In genomic region chr16:2333772-2334379, GRCh38 we compare ENCODE assay signal across 1 cellular context.
TF ChIP-seq lines count a peak whose summit lies in the region.

No MANE protein-coding gene starts in this region.

TF ChIP-seq in SK-N-SH, 30 proteins besides CTCF, POLR2A, EP300 and RAD21 (continued from another document):
- no peak for TF ChIP-seq REST (IDR thresholded peaks at IDR 0.05; ENCODE audit: low read depth, low read length)
- TF ChIP-seq SMC3 (IDR thresholded peaks at IDR 0.05; ENCODE audit: low read depth, low read length) = no peak
- TF ChIP-seq JUND (IDR thresholded peaks at IDR 0.05) = no peak
- TF ChIP-seq FOXM1 (IDR thresholded peaks at IDR 0.05; ENCODE audit: low read depth) = no peak
- no peak for TF ChIP-seq MXI1 (IDR thresholded peaks at IDR 0.05; ENCODE audit: low read depth, low read length)
- TF ChIP-seq TCF12 (IDR thresholded peaks at IDR 0.05) = no peak
- TF ChIP-seq SIN3A (IDR thresholded peaks at IDR 0.05; ENCODE audit: borderline replicate concordance, low read depth, low read length) = no peak
- TF ChIP-seq FOXJ3 (CRISPR knock-in tag; IDR thresholded peaks at IDR 0.05) = no peak
- TF ChIP-seq ELF1 (IDR thresholded peaks at IDR 0.05) = no peak
- no peak for TF ChIP-seq CHD2 (IDR thresholded peaks at IDR 0.05; ENCODE audit: low read length, partially characterized antibody)
